ENCODE assay signal across 2 cellular contexts in genomic region chr3:128069271-128069670, GRCh38.
A peak's percentile ranks its signal among the peaks of the same experiment; 100 is the strongest.
TF ChIP-seq lines count a peak whose summit lies in the region.

No MANE protein-coding gene starts in this region.

TF ChIP-seq in HepG2, 621 proteins besides CTCF, POLR2A, EP300 and RAD21:
- TF ChIP-seq RBM22 (optimal IDR thresholded peaks at IDR 0.05; ENCODE audit: low read length) (peak; percentile 22), ZFP1 (CRISPR knock-in tag; IDR thresholded peaks at IDR 0.05) (no peak), UBTF (CRISPR knock-in tag; IDR thresholded peaks at IDR 0.05) (no peak), RBFOX2 (IDR thresholded peaks at IDR 0.05; ENCODE audit: low read depth, low read length) (0 out of 2 replicates have a peak, but pooled peaks have one; percentile 20), MATR3 (CRISPR knock-in tag; IDR thresholded peaks at IDR 0.05) (no peak), AGO2 (optimal IDR thresholded peaks at IDR 0.05; ENCODE audit: low read depth, low read length) (peak; percentile 91), RERE (CRISPR knock-in tag; IDR thresholded peaks at IDR 0.05; ENCODE audit: low read depth) (no peak), SAP130 (CRISPR knock-in tag; IDR thresholded peaks at IDR 0.05; ENCODE audit: low read depth) (no peak)

TF ChIP-seq in K562, 482 proteins besides CTCF, POLR2A, EP300 and RAD21:
- no peak for TF ChIP-seq ZFP91 (CRISPR knock-in tag; IDR thresholded peaks at IDR 0.05)
- TF ChIP-seq POLR2G (IDR thresholded peaks at IDR 0.05; ENCODE audit: low read depth, low read length): peak; percentile 66
- peak; percentile 52 for TF ChIP-seq RBFOX2 (IDR thresholded peaks at IDR 0.05; ENCODE audit: low read depth, low read length)
- no peak for TF ChIP-seq ZNF589 (CRISPR knock-in tag; IDR thresholded peaks at IDR 0.05; ENCODE audit: low read depth)
- TF ChIP-seq BACH1 (tag; IDR thresholded peaks at IDR 0.05): no peak
- TF ChIP-seq PTRF (tag; IDR thresholded peaks at IDR 0.05): no peak
- TF ChIP-seq ARNT (IDR thresholded peaks at IDR 0.05): no peak
- TF ChIP-seq SP2 (IDR thresholded peaks at IDR 0.05; ENCODE audit: extremely low read depth, low read depth, low read length, poor library complexity, severe bottlenecking): no peak
- no peak for TF ChIP-seq ZNF780A (CRISPR knock-in tag; IDR thresholded peaks at IDR 0.05)
- TF ChIP-seq HINFP (tag; conservative IDR thresholded peaks at IDR 0.05; ENCODE audit: low read depth): no peak
